1 cellular context compared by ENCODE assay signal in genomic region chr1:180502361-180503273, GRCh38.
TF ChIP-seq lines count a peak whose summit lies in the region.

ACBD6 (minus strand) TSS chr1:180502577; CDS start chr1:180502266, 311 bp downstream.

TF ChIP-seq in K562, 482 proteins besides CTCF, POLR2A, EP300 and RAD21 (continued from another document and continues in another):
- TF ChIP-seq GTF2B (IDR thresholded peaks at IDR 0.05; ENCODE audit: extremely low read depth, insufficient read length) (peak; percentile 76), ATF6 (CRISPR knock-in tag; IDR thresholded peaks at IDR 0.05) (peak; percentile 97), PPARD (CRISPR knock-in tag; IDR thresholded peaks at IDR 0.05) (no peak), ZNF589 (CRISPR knock-in tag; IDR thresholded peaks at IDR 0.05; ENCODE audit: low read depth) (peak; percentile 54), HNRNPLL (IDR thresholded peaks at IDR 0.05; ENCODE audit: low read depth, low read length, poor library complexity, severe bottlenecking) (peak; percentile 94), NFE2 (IDR thresholded peaks at IDR 0.05; ENCODE audit: low read depth) (no peak; the same call in 1 of the 2 replicates), SMAD3 (CRISPR knock-in tag; conservative IDR thresholded peaks at IDR 0.05) (peak; percentile 58; the same call in 1 of the 2 replicates), THAP7 (CRISPR knock-in tag; IDR thresholded peaks at IDR 0.05) (no peak), REST (CRISPR knock-in tag; IDR thresholded peaks at IDR 0.05; ENCODE audit: low read depth) (peak; percentile 52), ZNF830 (CRISPR knock-in tag; IDR thresholded peaks at IDR 0.05) (no peak), HMGN3 (IDR thresholded peaks at IDR 0.05; ENCODE audit: borderline replicate concordance, extremely low read depth, insufficient read length, low read depth, low read length) (peak; percentile 85), PATZ1 (CRISPR knock-in tag; IDR thresholded peaks at IDR 0.05; ENCODE audit: borderline replicate concordance) (no peak), ELF1 (tag; IDR thresholded peaks at IDR 0.05) (no peak), PRPF4 (IDR thresholded peaks at IDR 0.05; ENCODE audit: insufficient read depth, low read depth, low read length, poor library complexity, severe bottlenecking) (peak; percentile 86), ARID3A (IDR thresholded peaks at IDR 0.05; ENCODE audit: borderline replicate concordance, low read depth, low read length) (no peak), ZNF511 (CRISPR knock-in tag; IDR thresholded peaks at IDR 0.05) (peak; percentile 97), ZNF583 (CRISPR knock-in tag; IDR thresholded peaks at IDR 0.05) (no peak), THRB (CRISPR knock-in tag; conservative IDR thresholded peaks at IDR 0.05) (peak; percentile 58; the same call in 1 of the 2 replicates), STAT6 (CRISPR knock-in tag; IDR thresholded peaks at IDR 0.05) (peak; percentile 93; the same call in 1 of the 2 replicates), HDAC2 (IDR thresholded peaks at IDR 0.05) (peak; percentile 75), AFF1 (IDR thresholded peaks at IDR 0.05; ENCODE audit: low read depth in 1 of 2, partially characterized antibody in 2 of 2) (peak; percentile 32 to 41), ZNF143 (CRISPR knock-in tag; IDR thresholded peaks at IDR 0.05) (0 out of 2 replicates have a peak, but pooled peaks have one; percentile 54), ZNF3 (CRISPR knock-in tag; IDR thresholded peaks at IDR 0.05) (no peak), ZFX (CRISPR knock-in tag; IDR thresholded peaks at IDR 0.05) (peak; percentile 100), MEF2A (IDR thresholded peaks at IDR 0.05; ENCODE audit: control insufficient read depth, low read depth, low read length) (no peak), ELF2 (CRISPR knock-in tag; IDR thresholded peaks at IDR 0.05) (no peak), DDX20 (tag; IDR thresholded peaks at IDR 0.05; ENCODE audit: low read depth) (no peak), PHF21A (IDR thresholded peaks at IDR 0.05; ENCODE audit: borderline replicate concordance, low read depth) (peak; percentile 94), MIER1 (IDR thresholded peaks at IDR 0.05; ENCODE audit: low read depth) (0 out of 2 replicates have a peak, but pooled peaks have one; percentile 50), IRF9 (tag; IDR thresholded peaks at IDR 0.05) (no peak), NCOA2 (IDR thresholded peaks at IDR 0.05; ENCODE audit: partially characterized antibody in 2 of 2) (no peak), NR3C1 (CRISPR knock-in tag; IDR thresholded peaks at IDR 0.05) (peak; percentile 92)
